ENCODE assay signal across 1 cellular context in the genomic region with DNA sequence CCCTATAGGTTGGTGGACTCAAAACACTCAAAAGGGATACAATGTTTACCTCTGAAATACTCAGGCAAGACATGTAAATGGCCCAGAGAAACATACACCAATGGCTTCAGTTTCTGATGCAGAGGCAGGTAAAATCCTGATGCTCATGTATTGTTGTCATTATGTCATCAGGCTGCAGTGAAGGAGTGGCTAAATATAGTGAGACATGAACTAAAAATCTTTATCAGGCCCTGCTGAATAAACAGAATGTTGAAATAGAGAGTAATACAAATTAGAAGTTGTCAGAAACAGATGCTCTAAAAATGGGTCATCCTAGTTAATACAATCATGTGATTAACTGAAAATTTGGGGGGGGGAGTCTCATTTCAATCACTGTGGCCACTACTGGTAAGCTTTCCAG.
TF ChIP-seq lines count a peak whose summit lies in the region.

No MANE protein-coding gene starts in this region.

TF ChIP-seq in WTC11, 78 proteins besides CTCF, POLR2A, EP300 and RAD21 (continued from another document):
- TF ChIP-seq, protein P1, sequence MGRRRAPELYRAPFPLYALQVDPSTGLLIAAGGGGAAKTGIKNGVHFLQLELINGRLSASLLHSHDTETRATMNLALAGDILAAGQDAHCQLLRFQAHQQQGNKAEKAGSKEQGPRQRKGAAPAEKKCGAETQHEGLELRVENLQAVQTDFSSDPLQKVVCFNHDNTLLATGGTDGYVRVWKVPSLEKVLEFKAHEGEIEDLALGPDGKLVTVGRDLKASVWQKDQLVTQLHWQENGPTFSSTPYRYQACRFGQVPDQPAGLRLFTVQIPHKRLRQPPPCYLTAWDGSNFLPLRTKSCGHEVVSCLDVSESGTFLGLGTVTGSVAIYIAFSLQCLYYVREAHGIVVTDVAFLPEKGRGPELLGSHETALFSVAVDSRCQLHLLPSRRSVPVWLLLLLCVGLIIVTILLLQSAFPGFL (CRISPR knock-in tag; IDR thresholded peaks at IDR 0.05; ENCODE audit: borderline replicate concordance), result no peak
- TF ChIP-seq ZNF423 (CRISPR knock-in tag; IDR thresholded peaks at IDR 0.05) (no peak), SMAD3 (CRISPR knock-in tag; IDR thresholded peaks at IDR 0.05; ENCODE audit: borderline replicate concordance) (no peak), NR1H2 (CRISPR knock-in tag; IDR thresholded peaks at IDR 0.05) (no peak), ZBTB21 (CRISPR knock-in tag; IDR thresholded peaks at IDR 0.05; ENCODE audit: borderline replicate concordance) (no peak), TCF7 (CRISPR knock-in tag; IDR thresholded peaks at IDR 0.05; ENCODE audit: low read depth) (no peak), ZNF396 (CRISPR knock-in tag; IDR thresholded peaks at IDR 0.05; ENCODE audit: borderline replicate concordance) (no peak), ATF1 (CRISPR knock-in tag; IDR thresholded peaks at IDR 0.05) (no peak), ZNF263 (CRISPR knock-in tag; IDR thresholded peaks at IDR 0.05; ENCODE audit: low read depth) (no peak)
